In the genomic region with DNA sequence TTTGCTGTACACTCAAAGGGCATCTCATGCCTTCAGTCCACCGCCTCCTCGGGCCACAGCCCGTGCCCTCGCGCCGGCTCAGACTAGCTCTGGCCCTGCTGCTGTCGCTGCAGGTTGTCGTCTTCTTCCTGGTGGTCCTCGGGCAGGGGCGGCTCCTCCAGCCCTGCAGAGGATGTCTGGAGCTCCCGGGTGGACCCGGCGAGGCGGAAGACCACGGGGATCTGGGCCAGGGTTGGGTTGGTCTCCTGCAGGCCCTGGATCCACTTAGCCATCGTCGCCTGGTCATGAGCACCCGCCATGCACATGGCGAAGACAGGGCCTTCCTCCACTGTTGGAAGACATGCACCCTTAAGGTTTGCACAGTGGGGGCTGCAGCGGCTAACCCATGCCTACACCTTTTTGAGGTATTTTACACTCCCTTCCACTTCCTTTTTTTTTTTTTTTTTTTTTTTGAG, we compare ENCODE assay signal across 7 cellular contexts. TPM values are rescaled to one million over a fixed set of nuclear protein-coding genes. Genes with fewer than 3 reads are reported as not detected.
A peak's percentile ranks its signal among the peaks of the same experiment; 100 is the strongest.
DNase-seq lines count a peak whose midpoint lies in the region; ATAC-seq and TF ChIP-seq lines count a peak whose summit lies in the region.

No MANE protein-coding gene starts in this region.

- TF ChIP-seq EP300 in SK-N-SH (IDR thresholded peaks at IDR 0.05; ENCODE audit: borderline replicate concordance in 1 of 2, low read depth in 1 of 2, low read length in 1 of 2), result no peak

- H3K9ac ChIP-seq in SK-N-SH, result peak overlapping the region; percentile 96

- peak overlapping the region; percentile 84 to 89 for H3K27ac ChIP-seq in SK-N-SH (ENCODE audit: low read depth in 2 of 2, low read length in 1 of 2)

- no peaks in the 10 kb centered on the region for H3K27me3 ChIP-seq in SK-N-SH (ENCODE audit: insufficient read depth)

- H4K20me1 ChIP-seq in SK-N-SH (ENCODE audit: insufficient read depth), result no peaks in the 10 kb centered on the region

- H3K4me1 ChIP-seq in SK-N-SH (ENCODE audit: control insufficient read depth in 1 of 2, insufficient read depth in 2 of 2, low read depth in 1 of 2, low read length in 1 of 2), result peaks cover 9 to 12% of the 10 kb centered on the region in 2 experiments; a peak in 2 of 4 replicates

- ATAC-seq in GM19035 (IDR thresholded peaks at IDR 0.05; ENCODE audit: unreplicated experiment) (peak; percentile 36), HG02884 (IDR thresholded peaks at IDR 0.05; ENCODE audit: unreplicated experiment) (peak; percentile 23)

- POLR2A ChIA-PET in SK-N-SH (lab: Yijun Ruan, JAX), result interaction anchor here (1.2 kb wide), 1 partner anchor 25 kb away, joined by 3 read pairs; the partner anchor contains the start of gene ELAVL3

- H3K36me3 ChIP-seq in SK-N-SH (replicated peaks in 1 of 2; ENCODE audit: control insufficient read depth in 1 of 2, insufficient read depth in 2 of 2, low read length in 1 of 2), result peaks cover 0 to 2% of the 10 kb centered on the region in 2 experiments

- H3K79me2 ChIP-seq in SK-N-SH (ENCODE audit: insufficient read depth), result peaks cover 22% of the 10 kb centered on the region; the same call in 1 of the 2 replicates

- H3K4me3 ChIP-seq in SK-N-SH (ENCODE audit: low read depth in 2 of 2, low read length in 1 of 2) (peak overlapping the region; percentile 64 to 78), foreskin fibroblast (ENCODE audit: low read depth in 1 of 2, low read length in 2 of 2) (peak overlapping the region; percentile 69 to 78), retinal pigment epithelial cell (ENCODE audit: low read length) (peak overlapping the region; percentile 67)

- CTCF ChIA-PET in SK-N-SH (lab: Yijun Ruan, JAX), result interaction anchor here (0.9 to 2.1 kb wide), 3 partner anchors 11 to 124 kb away, joined by 3 to 8 read pairs (median 4); no protein-coding TSS in a partner anchor

- DNase-seq in SK-N-SH (no peak), foreskin fibroblast (no peak), retinal pigment epithelial cell (ENCODE audit: low read depth) (no peak), dermis blood vessel endothelial cell (no peak)
- DNase-seq in NK-92 treated with Interleukin-12 subunit alpha and Interleukin-12 subunit beta, amount 100 ng/mL, for 24 hours (lab: John Stamatoyannopoulos, UW), result no peak

- H3K4me2 ChIP-seq in SK-N-SH, result peak overlapping the region; percentile 88

- no peaks in the 10 kb centered on the region for H3K9me3 ChIP-seq in SK-N-SH

- H2AFZ ChIP-seq in SK-N-SH (ENCODE audit: low read depth), result peak overlapping the region; percentile 83

- peaks cover 7% of the 10 kb centered on the region for H3F3A ChIP-seq in SK-N-SH (replicated peaks; ENCODE audit: insufficient read depth)

- H3K9me2 ChIP-seq in SK-N-SH, result no peaks in the 10 kb centered on the region

- TF ChIP-seq RAD21 in SK-N-SH (IDR thresholded peaks at IDR 0.05; ENCODE audit: low read length), result no peak

- 32% methylated on average over 5 of the region's 20 CpGs for WGBS in SK-N-SH (ENCODE audit: low lambda C conversion rate)

- TF ChIP-seq CTCF in SK-N-SH (IDR thresholded peaks at IDR 0.05) (no peak), foreskin fibroblast (IDR thresholded peaks at IDR 0.05; ENCODE audit: low read depth, low read length) (no peak), retinal pigment epithelial cell (conservative IDR thresholded peaks at IDR 0.05; ENCODE audit: low read depth, low read length) (no peak)

TF ChIP-seq in SK-N-SH, 30 proteins besides CTCF, POLR2A, EP300 and RAD21 (continues in another document):
- TF ChIP-seq RXRA (IDR thresholded peaks at IDR 0.05; ENCODE audit: borderline replicate concordance, low read depth), result no peak
- TF ChIP-seq USF2 (IDR thresholded peaks at IDR 0.05; ENCODE audit: borderline replicate concordance, low read depth, low read length), result no peak
- TF ChIP-seq SIN3A (IDR thresholded peaks at IDR 0.05; ENCODE audit: borderline replicate concordance, low read depth, low read length), result no peak
- TF ChIP-seq, protein P1, sequence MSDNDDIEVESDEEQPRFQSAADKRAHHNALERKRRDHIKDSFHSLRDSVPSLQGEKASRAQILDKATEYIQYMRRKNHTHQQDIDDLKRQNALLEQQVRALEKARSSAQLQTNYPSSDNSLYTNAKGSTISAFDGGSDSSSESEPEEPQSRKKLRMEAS (IDR thresholded peaks at IDR 0.05; ENCODE audit: low read depth), result no peak
- TF ChIP-seq, protein P2, sequence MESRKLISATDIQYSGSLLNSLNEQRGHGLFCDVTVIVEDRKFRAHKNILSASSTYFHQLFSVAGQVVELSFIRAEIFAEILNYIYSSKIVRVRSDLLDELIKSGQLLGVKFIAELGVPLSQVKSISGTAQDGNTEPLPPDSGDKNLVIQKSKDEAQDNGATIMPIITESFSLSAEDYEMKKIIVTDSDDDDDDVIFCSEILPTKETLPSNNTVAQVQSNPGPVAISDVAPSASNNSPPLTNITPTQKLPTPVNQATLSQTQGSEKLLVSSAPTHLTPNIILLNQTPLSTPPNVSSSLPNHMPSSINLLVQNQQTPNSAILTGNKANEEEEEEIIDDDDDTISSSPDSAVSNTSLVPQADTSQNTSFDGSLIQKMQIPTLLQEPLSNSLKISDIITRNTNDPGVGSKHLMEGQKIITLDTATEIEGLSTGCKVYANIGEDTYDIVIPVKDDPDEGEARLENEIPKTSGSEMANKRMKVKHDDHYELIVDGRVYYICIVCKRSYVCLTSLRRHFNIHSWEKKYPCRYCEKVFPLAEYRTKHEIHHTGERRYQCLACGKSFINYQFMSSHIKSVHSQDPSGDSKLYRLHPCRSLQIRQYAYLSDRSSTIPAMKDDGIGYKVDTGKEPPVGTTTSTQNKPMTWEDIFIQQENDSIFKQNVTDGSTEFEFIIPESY (IDR thresholded peaks at IDR 0.05; ENCODE audit: borderline replicate concordance, low read depth), result no peak
- no peak for TF ChIP-seq TEAD4 (IDR thresholded peaks at IDR 0.05; ENCODE audit: borderline replicate concordance, insufficient read depth)
- TF ChIP-seq RFX5 (IDR thresholded peaks at IDR 0.05; ENCODE audit: low read length), result no peak
- no peak for TF ChIP-seq NRF1 (IDR thresholded peaks at IDR 0.05; ENCODE audit: low read depth, low read length)
- TF ChIP-seq EZH2phosphoT487 (IDR thresholded peaks at IDR 0.05; ENCODE audit: borderline replicate concordance, low read depth), result no peak
- TF ChIP-seq PBX3 (IDR thresholded peaks at IDR 0.05), result no peak
- no peak for TF ChIP-seq MEF2A (IDR thresholded peaks at IDR 0.05; ENCODE audit: borderline replicate concordance, low read depth)
- TF ChIP-seq YY1 (IDR thresholded peaks at IDR 0.05; ENCODE audit: low read depth), result no peak
- TF ChIP-seq, protein P3, sequence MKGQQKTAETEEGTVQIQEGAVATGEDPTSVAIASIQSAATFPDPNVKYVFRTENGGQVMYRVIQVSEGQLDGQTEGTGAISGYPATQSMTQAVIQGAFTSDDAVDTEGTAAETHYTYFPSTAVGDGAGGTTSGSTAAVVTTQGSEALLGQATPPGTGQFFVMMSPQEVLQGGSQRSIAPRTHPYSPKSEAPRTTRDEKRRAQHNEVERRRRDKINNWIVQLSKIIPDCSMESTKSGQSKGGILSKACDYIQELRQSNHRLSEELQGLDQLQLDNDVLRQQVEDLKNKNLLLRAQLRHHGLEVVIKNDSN (IDR thresholded peaks at IDR 0.05; ENCODE audit: borderline replicate concordance, low read depth), result no peak
- no peak for TF ChIP-seq FOXM1 (IDR thresholded peaks at IDR 0.05; ENCODE audit: low read depth)

RNA-seq across cellular contexts. Expression of gene ZNF653, which starts 0.5 kb away (rescaled TPM):
- 14.5 and 14.7 TPM in 2 replicates for polyA plus RNA-seq in SK-N-SH (2012; rRNA removed)
- 7.2 and 10.5 TPM in 2 replicates for polyA plus RNA-seq in SK-N-SH (2012; cell fraction: cytosol; rRNA removed)
- 41.9 and 44.2 TPM in 2 replicates for polyA plus RNA-seq in SK-N-SH (2012; cell fraction: nucleus; rRNA removed)
- 5.1 and 12.4 TPM in 2 replicates for total RNA-seq in dermis blood vessel endothelial cell

RNA-seq across cellular contexts. Expression of gene ECSIT, which starts 22.8 kb away (rescaled TPM):
- polyA plus RNA-seq in SK-N-SH (2012; rRNA removed), result 35.6 and 43.8 TPM in 2 replicates
- polyA plus RNA-seq in SK-N-SH (2012; cell fraction: cytosol; rRNA removed), result 20.7 and 27.9 TPM in 2 replicates
- polyA plus RNA-seq in SK-N-SH (2012; cell fraction: nucleus; rRNA removed), result 72.2 and 94.5 TPM in 2 replicates
- 36.8 and 37.6 TPM in 2 replicates for total RNA-seq in dermis blood vessel endothelial cell

RNA-seq across cellular contexts. Expression of gene ELAVL3, which starts 25.3 kb away (rescaled TPM):
- 0.48 and 0.68 TPM in 2 replicates for polyA plus RNA-seq in SK-N-SH (2012; rRNA removed)
- 0.67 and 1.5 TPM in 2 replicates for polyA plus RNA-seq in SK-N-SH (2012; cell fraction: cytosol; rRNA removed)
- 1.0 and 1.6 TPM in 2 replicates for polyA plus RNA-seq in SK-N-SH (2012; cell fraction: nucleus; rRNA removed)
- not detected in 2 replicates for total RNA-seq in dermis blood vessel endothelial cell

RNA-seq across cellular contexts. Expression of gene CNN1, which starts 32.5 kb away (rescaled TPM):
- 4.6 and 6.6 TPM in 2 replicates for polyA plus RNA-seq in SK-N-SH (2012; rRNA removed)
- 5.3 and 5.7 TPM in 2 replicates for polyA plus RNA-seq in SK-N-SH (2012; cell fraction: cytosol; rRNA removed)
- polyA plus RNA-seq in SK-N-SH (2012; cell fraction: nucleus; rRNA removed), result 5.1 and 5.9 TPM in 2 replicates
- 0.19 and 1.2 TPM in 2 replicates for total RNA-seq in dermis blood vessel endothelial cell

RNA-seq across cellular contexts. Expression of gene ELOF1, which starts 52.9 kb away (rescaled TPM):
- polyA plus RNA-seq in SK-N-SH (2012; rRNA removed), result 139 and 157 TPM in 2 replicates
- 66.9 and 93.0 TPM in 2 replicates for polyA plus RNA-seq in SK-N-SH (2012; cell fraction: cytosol; rRNA removed)
- 43.6 and 56.5 TPM in 2 replicates for polyA plus RNA-seq in SK-N-SH (2012; cell fraction: nucleus; rRNA removed)
- total RNA-seq in dermis blood vessel endothelial cell, result 16.9 and 24.5 TPM in 2 replicates
